24 cellular contexts compared by ENCODE assay signal in the genomic region with DNA sequence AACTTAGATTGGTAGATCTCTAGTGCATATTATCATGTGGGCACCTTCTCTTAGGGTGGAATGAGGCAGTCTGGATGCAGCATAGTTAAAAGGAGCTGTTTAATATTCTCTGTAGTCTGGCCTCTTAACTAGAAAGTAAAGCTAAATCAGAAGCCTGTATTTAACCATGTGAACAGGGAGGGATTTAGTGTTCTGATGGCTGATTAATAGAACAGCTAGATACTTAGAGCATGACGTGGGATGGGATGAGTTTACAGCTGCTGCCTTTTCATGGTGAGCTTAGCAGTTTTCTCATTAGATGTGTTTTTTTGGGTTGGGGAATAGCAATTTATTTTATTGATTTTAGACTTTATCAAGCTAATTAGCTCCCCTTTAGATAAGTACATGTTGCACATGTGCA. TPM values are rescaled to one million over a fixed set of nuclear protein-coding genes. Genes with fewer than 3 reads are reported as not detected.
DNase-seq lines count a peak whose midpoint lies in the region; ATAC-seq, FAIRE-seq and TF ChIP-seq lines count a peak whose summit lies in the region.
"Had no signal": no experiment of that assay in that cellular context is flagged by ENCODE, and none has a peak within 500 bp of the region (broad histone marks: within the 10 kb centered on the region; RNA-seq: fewer than 3 reads in every experiment).

No MANE protein-coding gene starts in this region.

- H3K9me3 ChIP-seq in AG04450 (ENCODE audit: control insufficient read depth, insufficient read depth, low read length) (no peaks in the 10 kb centered on the region), astrocyte (ENCODE audit: insufficient read depth, low read depth, low read length) (no peaks in the 10 kb centered on the region)
- H3K9me3 ChIP-seq: BLaER1, SJSA1 had no signal

- CTCF ChIA-PET in AG04450 (lab: Charles Lee) = interaction anchor here (0.8 to 2.0 kb wide), 5 partner anchors 21 to 336 kb away, joined by 3 to 9 read pairs (median 4); no protein-coding TSS in a partner anchor

- H3K27me3 Mint-ChIP-seq in astrocyte (ENCODE audit: low read depth, unreplicated experiment) = no peaks in the 10 kb centered on the region
- H3K27me3 Mint-ChIP-seq: CD4-positive, alpha-beta T cell had no signal

- peak; percentile 78 for FAIRE-seq in astrocyte (lab: Jason Lieb, UNC)
- FAIRE-seq: G401.6, GM12892, GM19239, RCC 7860 had no signal

- H3K79me2 ChIP-seq in astrocyte (ENCODE audit: insufficient read depth, low read length) = no peaks in the 10 kb centered on the region

- H3K9ac ChIP-seq in astrocyte (ENCODE audit: low read length) = no peak overlapping the region
- H3K9ac ChIP-seq: BLaER1 had no signal

- H3K27me3 ChIP-seq in AG04450 (ENCODE audit: control insufficient read depth, insufficient read depth, low read length) (no peaks in the 10 kb centered on the region), astrocyte (ENCODE audit: insufficient read depth, low read length) (no peaks in the 10 kb centered on the region)
- H3K27me3 ChIP-seq: SJSA1 had no signal

- H3K36me3 Mint-ChIP-seq in astrocyte (ENCODE audit: low read depth, unreplicated experiment) = no peaks in the 10 kb centered on the region

- no peak overlapping the region for H3K27ac ChIP-seq in AG04450 (ENCODE audit: low read depth, low read length)
- no peak overlapping the region for H3K27ac ChIP-seq in astrocyte (ENCODE audit: low read depth, low read length)
- H3K27ac ChIP-seq: BLaER1, SJSA1 had no signal

- no peaks in the 10 kb centered on the region for H3K36me3 ChIP-seq in astrocyte (ENCODE audit: insufficient read depth, low read length)

- no peak overlapping the region for H3K4me2 ChIP-seq in astrocyte (ENCODE audit: low read length)
- H3K4me2 ChIP-seq: BLaER1 had no signal

- TF ChIP-seq CTCF in AG04450 (IDR thresholded peaks at IDR 0.05; ENCODE audit: low read depth, low read length) (no peak), astrocyte (IDR thresholded peaks at IDR 0.05; ENCODE audit: insufficient read depth, low read depth, low read length) (no peak)

- POLR2A ChIA-PET in AG04450 (lab: Yijun Ruan, JAX) = interaction anchor here (0.6 kb wide), 2 partner anchors 338 to 552 kb away, joined by 3 to 4 read pairs; no protein-coding TSS in a partner anchor

- no peaks in the 10 kb centered on the region for H3K4me1 Mint-ChIP-seq in astrocyte (ENCODE audit: low read depth, unreplicated experiment)

- H4K20me1 ChIP-seq in astrocyte (ENCODE audit: insufficient read depth, low read length) = no peaks in the 10 kb centered on the region
- H4K20me1 ChIP-seq: BLaER1 had no signal

- ATAC-seq in GM21528 (IDR thresholded peaks at IDR 0.05; ENCODE audit: low FRiP score, unreplicated experiment) (no peak), HG03139 (IDR thresholded peaks at IDR 0.05; ENCODE audit: unreplicated experiment) (no peak), GM18519 (IDR thresholded peaks at IDR 0.05; ENCODE audit: low FRiP score, unreplicated experiment) (no peak)

- no peak overlapping the region for H3K4me3 Mint-ChIP-seq in astrocyte (ENCODE audit: unreplicated experiment)
- H3K4me3 Mint-ChIP-seq: CD4-positive, alpha-beta T cell had no signal

- H3K4me1 ChIP-seq in astrocyte (ENCODE audit: insufficient read depth, low read length) = no peaks in the 10 kb centered on the region
- H3K4me1 ChIP-seq: BLaER1, SJSA1 had no signal

- H2AFZ ChIP-seq in astrocyte (ENCODE audit: low read depth, low read length) = no peak overlapping the region

- H3K4me3 ChIP-seq in AG04450 (ENCODE audit: low read depth, low read length) (no peak overlapping the region), astrocyte (ENCODE audit: insufficient read depth, low read depth, low read length) (no peak overlapping the region)
- H3K4me3 ChIP-seq: BLaER1, SJSA1 had no signal

- no peaks in the 10 kb centered on the region for H3K9me3 Mint-ChIP-seq in astrocyte (ENCODE audit: unreplicated experiment)
- H3K9me3 Mint-ChIP-seq: CD4-positive, alpha-beta T cell had no signal

- peak; percentile 8 for DNase-seq in AG04450 (ENCODE audit: low read depth, low spot score)
- peak; percentile 61 for DNase-seq in HCEC 1CT
- DNase-seq in astrocyte (ENCODE audit: low read depth) = no peak
- DNase-seq in myocyte (ENCODE audit: low read depth) = peak; percentile 37
- DNase-seq in effector CD4-positive, alpha-beta T cell = no peak
- DNase-seq: CD4-positive, alpha-beta T cell; COR-L47; DND-41; Karpas-422; NCI-H1417; NCI-H187; NCI-H2107; NCI-H446 treated with DMSO at 0.1 percent for 48 hours; NCI-H69; NK-92 treated with Interleukin-12 subunit alpha and Interleukin-12 subunit beta, amount 100 ng/mL, for 24 hours had no signal

- no peak overlapping the region for H3K27ac Mint-ChIP-seq in astrocyte (ENCODE audit: unreplicated experiment)
- H3K27ac Mint-ChIP-seq: CD4-positive, alpha-beta T cell had no signal

RNA-seq across cellular contexts. Expression of gene YIPF6, which starts 34.0 kb away (rescaled TPM):
- polyA plus RNA-seq in AG04450 (2011; rRNA removed) = 28.6 and 38.5 TPM in 2 replicates
- polyA minus RNA-seq in AG04450 (2011; rRNA and poly(A)+ RNA removed) = 12.7 and 15.3 TPM in 2 replicates
- total RNA-seq in astrocyte = 33.0 and 38.2 TPM in 2 replicates
- total RNA-seq in myocyte = 37.3 and 38.4 TPM in 2 replicates
- 17.6 TPM for polyA plus RNA-seq in myocyte (2012)

Comparison
In these comparisons a context has a peak if more than half of its experiments do, and no peak if none do; other contexts are left out.
1. DNase-seq: peak in AG04450 (single experiment), HCEC 1CT (single experiment) and myocyte (single experiment); none in astrocyte (single experiment) and effector CD4-positive, alpha-beta T cell (single experiment).